Comparison of ENCODE assay signal across 15 cellular contexts in genomic region chr21:42526379-42526727, GRCh38. TPM values are rescaled to one million over a fixed set of nuclear protein-coding genes. Genes with fewer than 3 reads are reported as not detected.
DNase-seq lines count a peak whose midpoint lies in the region; ATAC-seq, FAIRE-seq and TF ChIP-seq lines count a peak whose summit lies in the region.
"Had no signal": no experiment of that assay in that cellular context is flagged by ENCODE, and none has a peak within 500 bp of the region (broad histone marks: within the 10 kb centered on the region; RNA-seq: fewer than 3 reads in every experiment).

No MANE protein-coding gene starts in this region.

- peaks cover 3% of the 10 kb centered on the region for H3K36me3 Mint-ChIP-seq in T-helper 17 cell (ENCODE audit: low read depth)

- H3K4me1 ChIP-seq in spleen: peaks cover 21 to 90% (median 48%) of the 10 kb centered on the region in 6 donors
- H3K4me1 ChIP-seq: A549 had no signal

- ATAC-seq in T-helper 17 cell: no peak
- ATAC-seq: A549 had no signal

- H3K9me3 ChIP-seq in T-helper 17 cell (ENCODE audit: control insufficient read depth, low read length, poor library complexity, severe bottlenecking) (no peaks in the 10 kb centered on the region), spleen (no peaks in the 10 kb centered on the region)
- H3K9me3 ChIP-seq: A549 had no signal

- H3K27ac Mint-ChIP-seq in T-helper 17 cell: peak overlapping the region; percentile 93

- TF ChIP-seq POLR2A in spleen (IDR thresholded peaks at IDR 0.05): no peak

- H3K27me3 ChIP-seq in spleen (replicated peaks in 1 of 7): no peaks in the 10 kb centered on the region

- FAIRE-seq in urothelium cell line (lab: Jason Lieb, UNC): no peak
- FAIRE-seq: A549, bronchial epithelial cell had no signal

- CTCF ChIA-PET in RWPE1 (lab: Yijun Ruan, JAX): no interaction called here

- whole genome bisulfite sequencing in spleen, 5 donors: 45 to 70% (median 54%) methylated on average over 9 of the region's 9 CpGs

- peak overlapping the region; percentile 64 for H3K4me3 Mint-ChIP-seq in T-helper 17 cell

- intact Hi-C loops in spleen (cut with DNase I; ENCODE audit: low total_unique reads): no loop called here

- H3K4me3 ChIP-seq in spleen: no peak overlapping the region
- H3K4me3 ChIP-seq: A549 had no signal

- POLR2A ChIA-PET in RWPE1 (lab: Yijun Ruan, JAX; ENCODE audit: low non-redundant PET): no interaction called here

- H3K36me3 ChIP-seq in spleen: peaks cover 0 to 68% (median 11%) of the 10 kb centered on the region in 6 donors

- H3K4me1 Mint-ChIP-seq in T-helper 17 cell: peaks cover 34% of the 10 kb centered on the region

- DNase-seq in NCI-H2196 (lab: John Stamatoyannopoulos, UW; ENCODE audit: unreplicated experiment) (peak; percentile 19), NCI-H2196 treated with DMSO at 0.1 percent for 48 hours (lab: John Stamatoyannopoulos, UW; ENCODE audit: unreplicated experiment) (no peak), T-helper 17 cell (no peak), left kidney (ENCODE audit: low read depth, low spot score) (peak; percentile 34), spleen (no peak), RWPE1 (ENCODE audit: low spot score) (no peak), GM10266 (ENCODE audit: extremely low spot score) (no peak), urothelium cell line (ENCODE audit: low spot score) (no peak)
- DNase-seq: midbrain, NCI-H446 treated with DMSO at 0.1 percent for 48 hours, SW 1271 had no signal

- H3K27ac ChIP-seq in spleen: peak overlapping the region in 5 of 8 donors; percentile 24 to 91 (median 84)
- H3K27ac ChIP-seq in RWPE1: no peak overlapping the region
- H3K27ac ChIP-seq: A549, HL-60 had no signal

- no peak for TF ChIP-seq CTCF in spleen (IDR thresholded peaks at IDR 0.05 in 8 of 11, conservative IDR thresholded peaks at IDR 0.05 in 3 of 11)
- no peak for TF ChIP-seq CTCF in RWPE1 (conservative IDR thresholded peaks at IDR 0.05; ENCODE audit: low read depth)
- TF ChIP-seq CTCF in GM10266 (IDR thresholded peaks at IDR 0.05; ENCODE audit: control insufficient read depth, insufficient read depth, low read depth, missing control alignments): no peak

- no peaks in the 10 kb centered on the region for H3K27me3 Mint-ChIP-seq in T-helper 17 cell

RNA-seq across cellular contexts. Expression of gene SLC37A1, which starts 12.7 kb away (rescaled TPM):
- total RNA-seq in T-helper 17 cell: 10 to 100 TPM; 21.0 to 24.0 TPM
- total RNA-seq in spleen: 10 to 100 TPM; 20.9 to 31.4 (median 24.5) TPM
- polyA plus RNA-seq in spleen: 10 to 100 TPM in 1 of 3 donors, 1 to 10 TPM in 2; 6.9 to 12.0 (median 9.5) TPM

RNA-seq across cellular contexts. Expression of gene RSPH1, which starts 30.3 kb away (rescaled TPM):
- under 1 TPM in 1 of 2 donors, not detected in 1; 0.47 TPM for total RNA-seq in T-helper 17 cell
- under 1 TPM in 2 of 7 donors, not detected in 5; 0.25 to 0.33 TPM for total RNA-seq in spleen
- under 1 TPM; 0.10 to 0.35 (median 0.26) TPM for polyA plus RNA-seq in spleen
- total RNA-seq: fibroblast of villous mesenchyme had no signal

Comparison
In these comparisons a context has a peak if more than half of its experiments do, and no peak if none do; other contexts are left out.
1. DNase-seq: peak in NCI-H2196 (single experiment) and left kidney (single experiment); none in NCI-H2196 treated with DMSO at 0.1 percent for 48 hours (single experiment), T-helper 17 cell (0 of 3), spleen (single experiment), RWPE1 (single experiment), GM10266 (single experiment) and urothelium cell line (single experiment).